In the genomic region with DNA sequence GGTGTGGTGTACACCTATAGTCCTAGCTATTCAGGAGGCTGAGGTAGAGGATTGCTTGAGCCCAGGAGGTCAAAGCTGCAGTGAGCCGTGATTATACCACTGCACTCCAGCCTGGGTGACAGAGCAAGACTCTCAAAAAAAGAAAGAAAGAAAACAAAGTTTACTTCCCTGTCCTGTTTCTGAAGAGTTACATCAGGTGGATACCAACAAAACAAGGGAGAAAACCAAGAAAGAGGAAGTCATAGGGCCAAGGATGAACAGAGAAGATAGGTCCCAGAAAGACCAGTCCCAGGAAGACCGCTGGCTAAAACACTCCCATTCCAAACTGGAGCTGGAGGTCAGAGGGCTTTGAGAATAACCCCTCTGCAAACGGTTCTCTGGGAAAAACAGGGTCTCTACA, we compare ENCODE assay signal across 21 cellular contexts.
"Had no signal": no experiment of that assay in that cellular context is flagged by ENCODE, and none has a peak within 500 bp of the region (broad histone marks: within the 10 kb centered on the region; RNA-seq: fewer than 3 reads in every experiment).

No MANE protein-coding gene starts in this region.

- DNase-seq: cortex of kidney; effector CD8-positive, alpha-beta T cell; effector memory CD8-positive, alpha-beta T cell; endodermal cell; erythroblast; esophagus squamous epithelium; foreskin fibroblast; foreskin melanocyte; gastrocnemius medialis; glutamatergic neuron; head of caudate nucleus; heart right ventricle; hippocampal formation; left cardiac atrium; left lung; left ventricle myocardium superior; lower lobe of right lung; mesenchymal stem cell; mucosa of descending colon; naive B cell; naive thymus-derived CD8-positive, alpha-beta T cell had no signal
